Comparison of ENCODE assay signal across 8 cellular contexts in the genomic region with DNA sequence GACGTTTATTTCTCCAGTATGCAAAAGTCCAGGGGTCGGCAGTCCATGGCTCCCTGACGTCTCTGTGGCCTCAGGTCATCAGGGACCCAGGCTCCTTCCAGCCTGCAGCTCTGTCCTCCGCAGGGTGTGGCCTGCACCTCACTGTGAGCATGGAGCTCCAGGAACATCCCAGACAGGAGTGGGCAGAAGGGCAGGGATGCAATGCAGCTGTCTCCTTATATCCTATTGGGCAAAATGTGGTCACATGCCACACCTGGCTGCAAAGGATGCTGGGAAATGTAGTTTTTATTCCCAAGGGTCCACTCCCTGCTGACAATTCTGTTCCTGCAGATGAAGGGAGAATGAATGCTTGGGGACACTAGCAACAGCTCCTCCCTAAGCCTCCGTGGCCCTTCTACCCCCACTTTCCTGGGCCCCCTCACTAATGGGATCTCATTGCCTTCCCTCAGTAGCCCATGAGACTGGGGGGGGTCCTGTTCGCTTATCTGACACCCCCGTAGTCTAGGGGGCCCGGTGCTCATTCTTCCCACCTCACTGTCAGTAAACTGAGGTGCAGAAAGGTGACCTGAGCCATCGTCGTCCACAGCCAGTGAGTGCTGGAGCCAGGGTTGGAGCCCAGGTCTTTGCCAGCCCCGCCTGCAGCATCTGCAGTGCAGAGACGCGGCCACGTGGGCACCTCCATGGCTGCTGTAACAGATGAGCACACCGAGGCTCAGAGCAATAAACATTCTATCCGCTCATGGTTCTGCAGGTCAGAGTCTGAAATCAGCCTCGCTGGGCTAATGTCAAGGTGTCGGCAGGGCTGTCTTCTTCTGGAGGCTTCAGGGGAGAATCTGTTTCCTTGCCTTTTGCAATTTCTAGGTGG. TPM values are rescaled to one million over a fixed set of nuclear protein-coding genes. Genes with fewer than 3 reads are reported as not detected.
DNase-seq lines count a peak whose midpoint lies in the region; ATAC-seq and TF ChIP-seq lines count a peak whose summit lies in the region.

No MANE protein-coding gene starts in this region.

- no peaks in the 10 kb centered on the region for H3K9me3 ChIP-seq in body of pancreas

- no peak for TF ChIP-seq CTCF in GM13977 (IDR thresholded peaks at IDR 0.05; ENCODE audit: extremely low read depth, insufficient read depth, missing control alignments)
- TF ChIP-seq CTCF in cardiac fibroblast (IDR thresholded peaks at IDR 0.05; ENCODE audit: low read depth, low read length) = no peak
- no peak for TF ChIP-seq CTCF in body of pancreas (IDR thresholded peaks at IDR 0.05)

- in situ Hi-C loops in GM13977 (cut with MboI; ENCODE audit: low pct_unique_long_range_greater_than_20kb, low sequenced_read_pairs, unreplicated experiment) = loop anchor here (10.0 kb wide), 2 partner anchors 179 to 359 kb away; partner anchors contain the start of gene BLOC1S4

- no peaks in the 10 kb centered on the region for H3K36me3 ChIP-seq in body of pancreas (replicated peaks in 1 of 2; ENCODE audit: insufficient read depth in 1 of 2, low read depth in 2 of 2)

- no peaks in the 10 kb centered on the region for H3K27me3 ChIP-seq in body of pancreas

- TF ChIP-seq POLR2A in body of pancreas (IDR thresholded peaks at IDR 0.05) = no peak

- H3K4me1 ChIP-seq in body of pancreas = peaks cover 4% of the 10 kb centered on the region

- intact Hi-C loops in body of pancreas (cut with DNase I) = loop anchor here (5.0 to 10.0 kb wide), 2 partner anchors 99 to 166 kb away; partner anchors contain the start of gene TBC1D14

- no peak for ATAC-seq in body of pancreas

- H3K4me3 ChIP-seq in cardiac fibroblast (replicated peaks in 1 of 2; ENCODE audit: low read depth in 2 of 2, low read length in 2 of 2) (no peak overlapping the region), body of pancreas (no peak overlapping the region)

- DNase-seq in AG08396 (ENCODE audit: low spot score) = peak; percentile 69
- DNase-seq in GM13977 (ENCODE audit: low spot score) = peak; percentile 66
- peak; percentile 39 to 89 for DNase-seq in NCI-H524 (lab: John Stamatoyannopoulos, UW)
- DNase-seq in cardiac fibroblast (ENCODE audit: low read depth in 2 of 2) = peak; percentile 51 to 62
- peak; percentile 41 for DNase-seq in renal cortical epithelial cell (ENCODE audit: low read depth)
- DNase-seq in LoVo (ENCODE audit: low spot score) = no peak
- no peak for DNase-seq in body of pancreas
- DNase-seq in stimulated activated naive CD4-positive, alpha-beta T cell (lab: John Stamatoyannopoulos, UW) = no peak

- WGBS in body of pancreas, 2 donors = 71 to 83% methylated on average over 9 to 18 of the region's 18 CpGs

- H3K27ac ChIP-seq in body of pancreas = no peak overlapping the region

RNA-seq across cellular contexts. Expression of gene GRPEL1, which starts 5.9 kb away (rescaled TPM):
- total RNA-seq in renal cortical epithelial cell (39.9 and 42.2 TPM in 2 replicates), body of pancreas (10 to 100 TPM in 1 of 2 donors, 1 to 10 TPM in 1; 6.6 to 10.6 TPM)

RNA-seq across cellular contexts. Expression of gene TADA2B, which starts 30.6 kb away (rescaled TPM):
- total RNA-seq in renal cortical epithelial cell (9.6 and 31.4 TPM in 2 replicates), body of pancreas (10 to 100 TPM; 18.1 to 20.0 TPM)

Comparison
In these comparisons a context has a peak if more than half of its experiments do, and no peak if none do; other contexts are left out.
1. DNase-seq: peak in AG08396 (single experiment), GM13977 (single experiment), NCI-H524 (2 of 2), cardiac fibroblast (2 of 2) and renal cortical epithelial cell (single experiment); none in LoVo (single experiment), body of pancreas (0 of 4) and stimulated activated naive CD4-positive, alpha-beta T cell (0 of 6).